In the genomic region with DNA sequence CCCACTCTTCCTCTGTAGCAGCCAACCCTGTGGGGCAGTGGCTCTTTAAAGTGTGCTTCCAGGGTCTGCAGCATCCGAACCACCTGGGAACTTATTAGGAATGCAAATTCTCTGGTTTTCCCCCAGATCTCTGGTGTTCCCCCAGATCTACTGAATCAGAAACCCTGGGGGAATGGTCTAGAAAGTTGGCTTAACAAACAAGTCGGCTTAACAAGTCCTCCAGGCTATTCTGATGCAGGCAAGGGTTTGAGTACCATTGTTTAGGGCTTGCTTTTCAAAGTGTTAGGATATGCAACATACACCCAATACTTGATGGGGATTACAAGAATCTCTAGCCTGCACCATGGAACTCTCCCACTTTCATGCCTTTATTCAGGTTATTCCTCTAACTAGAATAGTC, we compare ENCODE assay signal across 25 cellular contexts.
"Had no signal": no experiment of that assay in that cellular context is flagged by ENCODE, and none has a peak within 500 bp of the region (broad histone marks: within the 10 kb centered on the region; RNA-seq: fewer than 3 reads in every experiment).

No MANE protein-coding gene starts in this region.

- H3K27ac ChIP-seq: foreskin keratinocyte, left ventricle myocardium inferior, lower lobe of right lung, pancreas, suprapubic skin, thyroid gland had no signal

- H3K36me3 ChIP-seq: left ventricle myocardium inferior, lower lobe of right lung, pancreas, suprapubic skin, thyroid gland had no signal

- H3K27ac Mint-ChIP-seq: endodermal cell; memory B cell; nephron; progenitor cell of endocrine pancreas; stimulated activated effector memory CD8-positive, alpha-beta T cell treated with anti-CD3 and anti-CD28 coated beads, Interleukin-12 subunit alpha, Interleukin-12 subunit beta, amount 100 ng/mL, for 72 hours; type B pancreatic cell had no signal

- H3K4me3 Mint-ChIP-seq: endodermal cell; memory B cell; naive B cell; nephron; stimulated activated effector memory CD8-positive, alpha-beta T cell treated with anti-CD3 and anti-CD28 coated beads, Interleukin-12 subunit alpha, Interleukin-12 subunit beta, amount 100 ng/mL, for 72 hours; type B pancreatic cell had no signal

- FAIRE-seq: endothelial cell of umbilical vein, kidney, pancreas, urothelium cell line had no signal

- H3K4me1 ChIP-seq: left ventricle myocardium inferior, pancreas had no signal

- H3K4me2 ChIP-seq: smooth muscle cell had no signal

- DNase-seq: effector CD4-positive, alpha-beta T cell; endodermal cell; erythroblast; kidney; left cardiac atrium; left ventricle myocardium inferior; lower lobe of right lung; naive B cell; occipital lobe; pancreas; right cardiac atrium; stimulated activated CD4-positive, alpha-beta T cell treated with anti-CD3 and anti-CD28 coated beads, Interleukin-2, amount 100 ng/mL, for 48 hours; stimulated activated CD8-positive, alpha-beta memory T cell treated with anti-CD3 and anti-CD28 coated beads, Interleukin-4, amount 100 ng/mL, for 48 hours; stimulated activated naive CD8-positive, alpha-beta T cell treated with anti-CD3 and anti-CD28 coated beads, Interleukin-15, Interleukin-2, amounts not matched to agents 100 U/mL and 50 U/mL, for 24 hours; thyroid gland had no signal

- H3K9me3 Mint-ChIP-seq: memory B cell; nephron; stimulated activated effector memory CD8-positive, alpha-beta T cell treated with anti-CD3 and anti-CD28 coated beads, Interleukin-12 subunit alpha, Interleukin-12 subunit beta, amount 100 ng/mL, for 72 hours had no signal

- H3K27me3 Mint-ChIP-seq: memory B cell, naive B cell, progenitor cell of endocrine pancreas, type B pancreatic cell had no signal

- H3K9me3 ChIP-seq: left ventricle myocardium inferior, lower lobe of right lung, pancreas, suprapubic skin, thyroid gland had no signal

- H3K4me3 ChIP-seq: left ventricle myocardium inferior, lower lobe of right lung, pancreas, smooth muscle cell, suprapubic skin, thyroid gland had no signal

- ATAC-seq: foreskin keratinocyte; left cardiac atrium; lower lobe of right lung; pancreas; right cardiac atrium; stimulated activated effector memory CD8-positive, alpha-beta T cell treated with anti-CD3 and anti-CD28 coated beads, Interleukin-12 subunit alpha, Interleukin-12 subunit beta, amount 100 ng/mL, for 72 hours; stimulated activated naive CD8-positive, alpha-beta T cell treated with anti-CD3 and anti-CD28 coated beads, Interleukin-15, Interleukin-2, amounts not matched to agents 100 U/mL and 50 U/mL, for 24 hours had no signal

- H3K36me3 Mint-ChIP-seq: stimulated activated effector memory CD8-positive, alpha-beta T cell treated with anti-CD3 and anti-CD28 coated beads, Interleukin-12 subunit alpha, Interleukin-12 subunit beta, amount 100 ng/mL, for 72 hours had no signal

- H3K27me3 ChIP-seq: foreskin keratinocyte, pancreas, suprapubic skin, thyroid gland had no signal
